ENCODE assay signal across 35 cellular contexts in genomic region chr1:175050992-175051391, GRCh38. TPM values are rescaled to one million over a fixed set of nuclear protein-coding genes. Genes with fewer than 3 reads are reported as not detected.
"Had no signal": no experiment of that assay in that cellular context is flagged by ENCODE, and none has a peak within 500 bp of the region (broad histone marks: within the 10 kb centered on the region; RNA-seq: fewer than 3 reads in every experiment).

No MANE protein-coding gene starts in this region.

- DNase-seq: activated effector memory CD4-positive, alpha-beta T cell treated with anti-CD3 and anti-CD28 coated beads, Interleukin-2, amount 50 U/mL, for 16 hours; activated effector memory CD4-positive, alpha-beta T cell treated with Interleukin-2 at 50 U/mL for 16 hours; activated gamma-delta T cell; activated gamma-delta T cell treated with Interleukin-2 at 50 U/mL for 16 hours; activated naive CD4-positive, alpha-beta T cell; activated naive CD4-positive, alpha-beta T cell treated with anti-CD3 and anti-CD28 coated beads for 36 hours; activated naive CD4-positive, alpha-beta T cell treated with anti-CD3 and anti-CD28 coated beads, Interleukin-2, amount 10 ng/mL, durations not matched to agents 7 days and 5 days; activated naive CD4-positive, alpha-beta T cell treated with anti-CD3 and anti-CD28 coated beads, Interleukin-2, amount 50 U/mL, for 16 hours; activated naive CD4-positive, alpha-beta T cell treated with Interleukin-2 at 50 U/mL for 16 hours; activated naive CD8-positive, alpha-beta T cell treated with anti-CD3 and anti-CD28 coated beads for 36 hours; activated naive CD8-positive, alpha-beta T cell treated with anti-CD3 and anti-CD28 coated beads, Interleukin-2, amount 10 ng/mL, durations not matched to agents 7 days and 5 days; activated naive CD8-positive, alpha-beta T cell treated with anti-CD3 and anti-CD28 coated beads, Interleukin-2, amount 50 U/mL, for 24 hours; activated T-cell treated with anti-CD3 and anti-CD28 coated beads, Interleukin-2, amount 50 U/mL, for 4 hours; activated T-cell treated with anti-CD3 and anti-CD28 coated beads, Interleukin-2, amount 50 U/mL, for 48 hours; activated T-cell treated with anti-CD3 and anti-CD28 coated beads, Interleukin-2, amount 50 U/mL, for 72 hours; adrenal gland; amniotic stem cell; amygdala; anterior cingulate cortex; aorta; body of pancreas; brain microvascular endothelial cell; caudate nucleus; central memory CD4-positive, alpha-beta T cell; cerebellar nuclear complex had no signal

- ATAC-seq: activated naive CD4-positive, alpha-beta T cell treated with anti-CD3 and anti-CD28 coated beads, Interleukin-2, amount 50 U/mL, for 72 hours; activated naive CD8-positive, alpha-beta T cell treated with anti-CD3 and anti-CD28 coated beads, Interleukin-2, amount 50 U/mL, for 24 hours; activated T-cell treated with anti-CD3 and anti-CD28 coated beads, Interleukin-2, amount 50 U/mL, for 4 hours; activated T-cell treated with anti-CD3 and anti-CD28 coated beads, Interleukin-2, amount 50 U/mL, for 72 hours; activated T-helper 17 cell treated with anti-CD3 and anti-CD28 coated beads, Interleukin-2, amount 50 U/mL, for 72 hours; body of pancreas had no signal

- H3K9me3 ChIP-seq: adrenal gland, ascending aorta, body of pancreas, breast epithelium had no signal

- FAIRE-seq: astrocyte, bronchial epithelial cell had no signal

- H3K4me1 ChIP-seq: adrenal gland, ascending aorta, body of pancreas, breast epithelium had no signal

- H3K27ac ChIP-seq: adrenal gland, ascending aorta, body of pancreas, brain microvascular endothelial cell, breast epithelium, cardiac muscle cell had no signal

- H3K36me3 ChIP-seq: adrenal gland, ascending aorta, brain microvascular endothelial cell, breast epithelium, cardiac muscle cell had no signal

- H3K27me3 ChIP-seq: ascending aorta, body of pancreas, brain microvascular endothelial cell, breast epithelium, cardiac muscle cell had no signal

- H3K4me3 ChIP-seq: adrenal gland, ascending aorta, body of pancreas, breast epithelium, cardiac muscle cell had no signal

RNA-seq across cellular contexts. Expression of gene TNN, which starts 16.6 kb away (rescaled TPM):
- total RNA-seq: activated naive CD4-positive, alpha-beta T cell treated with anti-CD3 and anti-CD28 coated beads for 36 hours; activated naive CD4-positive, alpha-beta T cell treated with anti-CD3 and anti-CD28 coated beads, Interleukin-2, amount 50 U/mL, for 72 hours; activated naive CD8-positive, alpha-beta T cell treated with anti-CD3 and anti-CD28 coated beads, Interleukin-2, amount 10 ng/mL, durations not matched to agents 7 days and 5 days; activated T-cell treated with anti-CD3 and anti-CD28 coated beads, Interleukin-2, amount 50 U/mL, for 4 hours; activated T-cell treated with anti-CD3 and anti-CD28 coated beads, Interleukin-2, amount 50 U/mL, for 72 hours; activated T-helper 1 cell treated with anti-CD3 and anti-CD28 coated beads, Interleukin-12 subunit alpha, Interleukin-12 subunit beta, Interleukin-2, Interleukin-4 antibody, amounts not matched to agents 30 ng/mL and 10 ng/mL and 1 ng/mL, durations not matched to agents 14 hours and 24 hours and 36 hours; activated T-helper 17 cell treated with anti-CD3 and anti-CD28 coated beads, Interleukin-2, amount 50 U/mL, for 72 hours; activated T-helper 2 cell treated with anti-CD3 and anti-CD28 coated beads, Interferon-gamma antibody, Interleukin-2, Interleukin-4, amounts not matched to agents 10 μg/mL and 5 μg/mL and 100 μg/mL, durations not matched to agents 14 hours and 24 hours and 36 hours; bronchial epithelial cell; cardiac muscle cell; cardiac septum had no signal
- polyA plus RNA-seq: cardiac muscle cell had no signal
